ENCODE assay signal across 1 cellular context in genomic region chr20:18223399-18223798, GRCh38.
TF ChIP-seq lines count a peak whose summit lies in the region.

No MANE protein-coding gene starts in this region.

TF ChIP-seq in GM23338, 12 proteins besides CTCF, POLR2A, EP300 and RAD21 (continued from another document):
- no peak for TF ChIP-seq ETS1 (IDR thresholded peaks at IDR 0.05)
- TF ChIP-seq ZNF331 (CRISPR knock-in tag; IDR thresholded peaks at IDR 0.05; ENCODE audit: low read depth) = no peak
- TF ChIP-seq NANOG (IDR thresholded peaks at IDR 0.05; ENCODE audit: borderline replicate concordance) = no peak
- no peak for TF ChIP-seq EZH2phosphoT487 (IDR thresholded peaks at IDR 0.05; ENCODE audit: unreplicated experiment)
TF ChIP-seq in GM23338: peak in this region for 0.
